ENCODE assay signal across 1 cellular context in the genomic region with DNA sequence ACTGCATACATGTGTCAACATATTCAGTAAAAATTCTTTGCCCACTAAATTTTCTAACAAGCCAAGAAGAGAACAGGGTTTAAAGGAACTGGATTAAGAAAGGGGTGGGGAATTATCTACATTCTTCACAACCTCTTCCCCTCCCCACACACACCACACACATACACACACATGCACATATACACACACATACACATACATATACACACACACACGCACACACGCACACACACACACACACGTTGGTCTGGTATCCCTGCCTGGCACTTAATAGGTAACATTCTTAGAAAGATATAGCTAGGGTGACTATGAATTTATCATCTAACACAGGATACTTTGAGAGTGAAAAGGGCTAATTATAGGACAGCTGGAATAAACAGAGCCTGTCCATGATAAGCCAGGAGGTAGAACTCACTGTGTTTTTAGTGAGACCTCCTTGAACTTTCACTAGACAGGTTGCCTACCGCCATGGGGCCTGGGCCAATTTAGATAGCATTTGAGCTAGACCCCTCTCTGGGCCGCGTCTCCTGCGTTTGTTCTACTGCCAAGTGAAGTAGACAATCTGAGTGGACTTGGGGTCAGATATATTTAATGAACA.
TF ChIP-seq lines count a peak whose summit lies in the region.

No MANE protein-coding gene starts in this region.

TF ChIP-seq in GM23338, 12 proteins besides CTCF, POLR2A, EP300 and RAD21 (continued from another document):
- no peak for TF ChIP-seq REST (IDR thresholded peaks at IDR 0.05; ENCODE audit: unreplicated experiment)
TF ChIP-seq in GM23338: peak in this region for 0.
